Comparison of ENCODE assay signal across 1 cellular context in genomic region chr10:13299437-13300287, GRCh38.
A peak's percentile ranks its signal among the peaks of the same experiment; 100 is the strongest.
TF ChIP-seq lines count a peak whose summit lies in the region.

Gene PHYH, minus strand, starts transcription at chr10:13300064. Its CDS starts 22 bp downstream, at chr10:13300042.

TF ChIP-seq in GM12878, 131 proteins besides CTCF, POLR2A, EP300 and RAD21 (continued from another document):
- peak; percentile 85; the same call in 1 of the 2 replicates for TF ChIP-seq RB1 (IDR thresholded peaks at IDR 0.05; ENCODE audit: borderline replicate concordance)
- TF ChIP-seq TCF3 (IDR thresholded peaks at IDR 0.05; ENCODE audit: borderline replicate concordance, insufficient read depth, low read depth, low read length): no peak
- peak; percentile 80 for TF ChIP-seq LARP7 (IDR thresholded peaks at IDR 0.05)
- TF ChIP-seq CHD1 (IDR thresholded peaks at IDR 0.05; ENCODE audit: low read depth, low read length): no peak
- 0 out of 2 replicates have a peak, but pooled peaks have one; percentile 30 for TF ChIP-seq SIN3A (IDR thresholded peaks at IDR 0.05; ENCODE audit: low read depth, low read length)
- TF ChIP-seq CREB1 (IDR thresholded peaks at IDR 0.05; ENCODE audit: low read depth): peak; percentile 55; the same call in 1 of the 2 replicates
- TF ChIP-seq BACH1 (IDR thresholded peaks at IDR 0.05; ENCODE audit: borderline replicate concordance): peak; percentile 25; the same call in 1 of the 2 replicates
- TF ChIP-seq NFXL1 (IDR thresholded peaks at IDR 0.05; ENCODE audit: borderline replicate concordance): no peak
- TF ChIP-seq USF1 (IDR thresholded peaks at IDR 0.05; ENCODE audit: borderline replicate concordance, extremely low read length, insufficient read depth, low read depth, low read length): no peak
- peak; percentile 32; the same call in 1 of the 2 replicates for TF ChIP-seq NR2C1 (IDR thresholded peaks at IDR 0.05)
- TF ChIP-seq, protein P1, sequence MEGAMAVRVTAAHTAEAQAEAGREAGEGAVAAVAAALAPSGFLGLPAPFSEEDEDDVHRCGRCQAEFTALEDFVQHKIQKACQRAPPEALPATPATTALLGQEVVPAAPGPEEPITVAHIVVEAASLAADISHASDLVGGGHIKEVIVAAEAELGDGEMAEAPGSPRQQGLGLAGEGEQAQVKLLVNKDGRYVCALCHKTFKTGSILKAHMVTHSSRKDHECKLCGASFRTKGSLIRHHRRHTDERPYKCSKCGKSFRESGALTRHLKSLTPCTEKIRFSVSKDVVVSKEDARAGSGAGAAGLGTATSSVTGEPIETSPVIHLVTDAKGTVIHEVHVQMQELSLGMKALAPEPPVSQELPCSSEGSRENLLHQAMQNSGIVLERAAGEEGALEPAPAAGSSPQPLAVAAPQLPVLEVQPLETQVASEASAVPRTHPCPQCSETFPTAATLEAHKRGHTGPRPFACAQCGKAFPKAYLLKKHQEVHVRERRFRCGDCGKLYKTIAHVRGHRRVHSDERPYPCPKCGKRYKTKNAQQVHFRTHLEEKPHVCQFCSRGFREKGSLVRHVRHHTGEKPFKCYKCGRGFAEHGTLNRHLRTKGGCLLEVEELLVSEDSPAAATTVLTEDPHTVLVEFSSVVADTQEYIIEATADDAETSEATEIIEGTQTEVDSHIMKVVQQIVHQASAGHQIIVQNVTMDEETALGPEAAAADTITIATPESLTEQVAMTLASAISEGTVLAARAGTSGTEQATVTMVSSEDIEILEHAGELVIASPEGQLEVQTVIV (IDR thresholded peaks at IDR 0.05; ENCODE audit: borderline replicate concordance, partially characterized antibody): no peak
- no peak for TF ChIP-seq ZNF622 (IDR thresholded peaks at IDR 0.05)
- peak; percentile 52 for TF ChIP-seq HDAC6 (IDR thresholded peaks at IDR 0.05; ENCODE audit: unreplicated experiment)
- no peak for TF ChIP-seq SMC3 (IDR thresholded peaks at IDR 0.05; ENCODE audit: borderline replicate concordance, low read length)
- no peak for TF ChIP-seq PBX3 (IDR thresholded peaks at IDR 0.05; ENCODE audit: insufficient replicate concordance, low read depth, low read length)
- no peak for TF ChIP-seq MEF2A (IDR thresholded peaks at IDR 0.05; ENCODE audit: insufficient read depth, low read depth, low read length)
- TF ChIP-seq POLR2AphosphoS5 (IDR thresholded peaks at IDR 0.05; ENCODE audit: low read length): peak; percentile 53; the same call in 1 of the 2 replicates
- peak; percentile 66 for TF ChIP-seq ZNF687 (IDR thresholded peaks at IDR 0.05)
- no peak for TF ChIP-seq SPI1 (IDR thresholded peaks at IDR 0.05; ENCODE audit: borderline replicate concordance, insufficient read depth, low read depth, low read length)
- peak; percentile 76 for TF ChIP-seq YY1 (IDR thresholded peaks at IDR 0.05; ENCODE audit: low read depth, low read length)
- no peak for TF ChIP-seq FOS (IDR thresholded peaks at IDR 0.05; ENCODE audit: borderline replicate concordance, extremely low read depth, insufficient read length)
- TF ChIP-seq HDAC2 (IDR thresholded peaks at IDR 0.05): 0 out of 2 replicates have a peak, but pooled peaks have one; percentile 42
- TF ChIP-seq CBX3 (IDR thresholded peaks at IDR 0.05; ENCODE audit: borderline replicate concordance, low read depth): no peak
- no peak for TF ChIP-seq CBX5 (IDR thresholded peaks at IDR 0.05; ENCODE audit: low read depth)
- 0 out of 2 replicates have a peak, but pooled peaks have one; percentile 23 for TF ChIP-seq BCL11A (IDR thresholded peaks at IDR 0.05; ENCODE audit: low read depth, low read length)
- TF ChIP-seq MTA2 (IDR thresholded peaks at IDR 0.05; ENCODE audit: low read depth): no peak
- no peak for TF ChIP-seq NFYA (IDR thresholded peaks at IDR 0.05; ENCODE audit: borderline replicate concordance, low read depth, low read length)
- no peak for TF ChIP-seq TCF7 (IDR thresholded peaks at IDR 0.05; ENCODE audit: borderline replicate concordance)
- no peak for TF ChIP-seq KAT2A (conservative IDR thresholded peaks at IDR 0.05; ENCODE audit: control insufficient read depth, low read depth, low read length)
- no peak for TF ChIP-seq FOXM1 (IDR thresholded peaks at IDR 0.05; ENCODE audit: low read depth, low read length)
- TF ChIP-seq ZNF217 (IDR thresholded peaks at IDR 0.05): 0 out of 2 replicates have a peak, but pooled peaks have one; percentile 32
